In the genomic region with DNA sequence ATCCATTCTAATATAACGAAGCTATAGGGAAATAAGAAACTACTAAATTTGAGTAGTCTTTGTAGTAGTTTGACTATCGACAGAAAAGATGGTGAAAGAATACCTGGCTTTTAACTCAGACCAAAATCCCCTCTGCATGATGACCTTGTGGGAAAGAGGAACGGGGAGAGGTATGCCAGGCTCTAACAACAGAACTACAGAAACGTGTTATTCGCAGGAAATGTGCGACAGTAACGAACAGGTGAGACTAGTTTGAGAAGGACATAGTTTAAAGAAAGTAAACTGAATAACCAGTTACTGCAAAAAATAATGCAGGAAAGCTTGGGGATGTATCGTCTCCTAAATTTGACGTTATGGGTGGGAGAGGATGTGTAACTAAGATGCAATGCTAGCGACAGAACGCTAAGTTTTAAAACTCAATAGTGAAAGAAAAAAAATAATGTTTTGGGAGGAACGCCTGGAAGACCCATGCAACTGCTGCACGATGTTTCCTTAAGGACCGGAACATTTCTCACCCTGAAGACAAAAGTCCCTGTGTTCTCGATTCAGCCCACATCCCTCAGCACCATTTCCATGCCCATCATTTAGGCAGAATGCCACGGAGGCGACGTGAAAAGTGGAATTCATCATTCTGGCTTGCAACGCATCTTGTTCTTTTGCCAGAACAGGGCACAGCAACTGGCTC, we compare ENCODE assay signal across 8 cellular contexts. TPM values are rescaled to one million over a fixed set of nuclear protein-coding genes. Genes with fewer than 3 reads are reported as not detected.
DNase-seq lines count a peak whose midpoint lies in the region; ATAC-seq, FAIRE-seq and TF ChIP-seq lines count a peak whose summit lies in the region.

No MANE protein-coding gene starts in this region.

- H4K20me1 ChIP-seq in PC-9 (ENCODE audit: insufficient read depth): no peaks in the 10 kb centered on the region

- no peak for DNase-seq in PC-9
- DNase-seq in epithelial cell of proximal tubule (ENCODE audit: low read depth): no peak
- DNase-seq in pancreas: no peak
- DNase-seq in 8988T: no peak

- no peaks in the 10 kb centered on the region for H3K9me2 ChIP-seq in PC-9 (ENCODE audit: insufficient read depth)

- no TSS peak for BruUV-seq in PC-9 (replicated peaks; lab: Mats Ljungman, UMichigan)

- intact Hi-C loops in PC-9 (cut with micrococcal nuclease; ENCODE audit: unreplicated experiment): loop anchor here (2.0 to 10.0 kb wide), 4 partner anchors 142 to 1756 kb away; a partner anchor contains a TSS
- intact Hi-C loops in pancreas (cut with DNase I): no loop called here

- H3K9me3 ChIP-seq in PC-9 (ENCODE audit: insufficient read depth, low read depth) (no peaks in the 10 kb centered on the region), pancreas (no peaks in the 10 kb centered on the region)

- peaks cover 12% of the 10 kb centered on the region for H3F3A ChIP-seq in PC-9 (ENCODE audit: insufficient read depth, low read depth)

- FAIRE-seq in pancreas (lab: Jason Lieb, UNC): no peak

- peak overlapping the region; percentile 100 for H3K4me3 ChIP-seq in PC-9
- H3K4me3 ChIP-seq in epithelial cell of proximal tubule (ENCODE audit: low read depth, low read length): peak overlapping the region; percentile 91
- peak overlapping the region; percentile 44 to 83 (median 72) for H3K4me3 ChIP-seq in pancreas

- H3K36me3 ChIP-seq in PC-9 (ENCODE audit: low read depth) (no peaks in the 10 kb centered on the region), pancreas (no peaks in the 10 kb centered on the region)

- peak overlapping the region; percentile 91 for H3K4me2 ChIP-seq in PC-9

- H3K79me2 ChIP-seq in PC-9 (ENCODE audit: low read depth): peaks cover 28% of the 10 kb centered on the region

- POLR2A ChIA-PET in PC-9 (lab: Charles Lee; ENCODE audit: unreplicated experiment): interaction anchor here (0.6 to 0.9 kb wide), 6 partner anchors 137 to 1381 kb away, joined by 3 to 22 read pairs (median 6); no protein-coding TSS in a partner anchor

- H3K27ac ChIP-seq in PC-9 (peak overlapping the region; percentile 20; the same call in 1 of the 2 replicates), pancreas (peak overlapping the region in 3 of 4 donors; percentile 28 to 100 (median 49))

- TF ChIP-seq POLR2A in GM18505 (IDR thresholded peaks at IDR 0.05; ENCODE audit: borderline replicate concordance, extremely low read depth, insufficient read depth, insufficient read length): peak; percentile 86

- no peaks in the 10 kb centered on the region for H3K27me3 ChIP-seq in PC-9 (ENCODE audit: insufficient read depth, low read depth)
- H3K27me3 ChIP-seq in pancreas: no peaks in the 10 kb centered on the region

- ATAC-seq in GM18505 (IDR thresholded peaks at IDR 0.05; ENCODE audit: unreplicated experiment): no peak
- peak in 1 of 4 donors; percentile 0 for ATAC-seq in pancreas
- ATAC-seq in GM21360 (IDR thresholded peaks at IDR 0.05; ENCODE audit: unreplicated experiment): no peak
- ATAC-seq in HG02938 (IDR thresholded peaks at IDR 0.05; ENCODE audit: unreplicated experiment): no peak
- no peak for ATAC-seq in activated CD4-positive, CD25-positive, alpha-beta regulatory T cell treated with anti-CD3 and anti-CD28 coated beads, Interleukin-2, amount 50 U/mL, for 24 hours

- peaks cover 25% of the 10 kb centered on the region for H3K4me1 ChIP-seq in PC-9 (replicated peaks; ENCODE audit: insufficient read depth)
- H3K4me1 ChIP-seq in pancreas: peaks cover 0 to 9% (median 4%) of the 10 kb centered on the region in 3 donors

- no peak for TF ChIP-seq CTCF in PC-9 (conservative IDR thresholded peaks at IDR 0.05)
- TF ChIP-seq CTCF in epithelial cell of proximal tubule (conservative IDR thresholded peaks at IDR 0.05; ENCODE audit: low read depth, low read length): no peak
- TF ChIP-seq CTCF in pancreas (IDR thresholded peaks at IDR 0.05): no peak

- CTCF ChIA-PET in PC-9 (lab: Charles Lee): interaction anchor here (0.6 to 0.7 kb wide), 2 partner anchors 320 to 1075 kb away, joined by 3 to 5 read pairs; no protein-coding TSS in a partner anchor

- peak overlapping the region; percentile 94 for H2AFZ ChIP-seq in PC-9

- 3 to 4% methylated on average over 19 of the region's 19 CpGs for WGBS in pancreas, 2 donors

RNA-seq across cellular contexts. Expression of a gene that starts 1.6 kb away (rescaled TPM):
- total RNA-seq in PC-9 (2021) (17.7 and 21.5 TPM in 2 replicates), epithelial cell of proximal tubule (12.9 and 17.5 TPM in 2 replicates), pancreas (10 to 100 TPM in 2 of 6 donors, 1 to 10 TPM in 4; 3.6 to 18.1 (median 6.3) TPM)
- polyA plus RNA-seq in pancreas: 1 to 10 TPM; 1.7 to 3.0 TPM
